Comparison of ENCODE assay signal across 1 cellular context in genomic region chr20:51176446-51176845, GRCh38.
TF ChIP-seq lines count a peak whose summit lies in the region.

No MANE protein-coding gene starts in this region.

TF ChIP-seq in H1, 55 proteins besides CTCF, POLR2A, EP300 and RAD21:
- TF ChIP-seq HDAC6 (IDR thresholded peaks at IDR 0.05; ENCODE audit: low read depth, low read length): no peak
